Comparison of ENCODE assay signal across 1 cellular context in the genomic region with DNA sequence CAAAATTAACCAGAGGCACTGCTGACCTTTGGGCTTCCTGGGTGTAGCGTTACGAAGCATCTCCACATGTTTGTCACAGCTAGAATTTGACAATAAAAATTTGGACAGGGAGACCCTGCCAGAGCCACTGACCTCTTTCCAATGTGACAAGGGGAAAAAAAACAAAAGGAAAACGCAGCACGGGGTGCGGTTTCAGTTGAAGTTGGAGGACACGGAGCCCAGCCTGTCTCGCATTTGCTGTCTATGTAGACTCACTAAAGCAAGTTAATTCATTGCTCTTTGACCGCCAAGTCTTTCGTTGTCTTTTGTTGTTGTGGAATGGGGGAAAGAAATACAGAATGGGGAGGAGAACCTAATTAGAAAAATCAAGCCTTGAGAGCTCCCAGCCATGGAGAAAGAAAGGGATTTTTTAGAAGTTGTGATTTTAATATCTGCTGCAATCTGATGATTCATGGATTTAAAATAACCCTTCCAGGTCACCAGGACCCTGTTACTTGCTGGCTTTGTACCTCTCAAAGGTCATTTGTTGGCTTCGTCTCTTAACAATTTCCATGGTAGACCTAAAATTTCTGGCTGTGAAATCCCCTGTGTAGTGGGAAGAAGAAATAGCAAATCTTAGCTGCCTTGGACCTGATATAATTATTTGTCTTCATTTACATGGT.
TF ChIP-seq lines count a peak whose summit lies in the region.

No MANE protein-coding gene starts in this region.

TF ChIP-seq in WTC11, 78 proteins besides CTCF, POLR2A, EP300 and RAD21 (continued from another document):
- TF ChIP-seq, protein P1, sequence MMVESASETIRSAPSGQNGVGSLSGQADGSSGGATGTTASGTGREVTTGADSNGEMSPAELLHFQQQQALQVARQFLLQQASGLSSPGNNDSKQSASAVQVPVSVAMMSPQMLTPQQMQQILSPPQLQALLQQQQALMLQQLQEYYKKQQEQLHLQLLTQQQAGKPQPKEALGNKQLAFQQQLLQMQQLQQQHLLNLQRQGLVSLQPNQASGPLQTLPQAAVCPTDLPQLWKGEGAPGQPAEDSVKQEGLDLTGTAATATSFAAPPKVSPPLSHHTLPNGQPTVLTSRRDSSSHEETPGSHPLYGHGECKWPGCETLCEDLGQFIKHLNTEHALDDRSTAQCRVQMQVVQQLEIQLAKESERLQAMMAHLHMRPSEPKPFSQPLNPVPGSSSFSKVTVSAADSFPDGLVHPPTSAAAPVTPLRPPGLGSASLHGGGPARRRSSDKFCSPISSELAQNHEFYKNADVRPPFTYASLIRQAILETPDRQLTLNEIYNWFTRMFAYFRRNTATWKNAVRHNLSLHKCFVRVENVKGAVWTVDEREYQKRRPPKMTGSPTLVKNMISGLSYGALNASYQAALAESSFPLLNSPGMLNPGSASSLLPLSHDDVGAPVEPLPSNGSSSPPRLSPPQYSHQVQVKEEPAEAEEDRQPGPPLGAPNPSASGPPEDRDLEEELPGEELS (CRISPR knock-in tag; IDR thresholded peaks at IDR 0.05), result no peak
- TF ChIP-seq NFYB (CRISPR knock-in tag; conservative IDR thresholded peaks at IDR 0.05; ENCODE audit: low read depth) (no peak), CREM (CRISPR knock-in tag; IDR thresholded peaks at IDR 0.05) (no peak)
